Comparison of ENCODE assay signal across 8 cellular contexts in genomic region chr14:55245657-55246268, GRCh38. TPM values are rescaled to one million over a fixed set of nuclear protein-coding genes. Genes with fewer than 3 reads are reported as not detected.
DNase-seq lines count a peak whose midpoint lies in the region; ATAC-seq and TF ChIP-seq lines count a peak whose summit lies in the region.

No MANE protein-coding gene starts in this region.

- no peak overlapping the region for H3K4me3 ChIP-seq in cardiac muscle cell

- ATAC-seq in Right ventricle myocardium superior (ENCODE audit: poor library complexity): no peak
- peak; percentile 67 for ATAC-seq in central memory CD8-positive, alpha-beta T cell (replicated peaks; ENCODE audit: extremely low read depth, poor library complexity, severe bottlenecking)
- ATAC-seq in HG02938 (IDR thresholded peaks at IDR 0.05; ENCODE audit: unreplicated experiment): no peak

- H3K27me3 Mint-ChIP-seq in central memory CD8-positive, alpha-beta T cell: peaks cover 61% of the 10 kb centered on the region
- H3K27me3 Mint-ChIP-seq in nephron (ENCODE audit: low read depth): peaks cover 32% of the 10 kb centered on the region
- H3K27me3 Mint-ChIP-seq in activated T-helper 2 cell treated with anti-CD3 and anti-CD28 coated beads, Interferon-gamma antibody, Interleukin-2, Interleukin-4, amounts not matched to agents 10 μg/mL and 5 μg/mL and 100 μg/mL, durations not matched to agents 14 hours and 24 hours and 36 hours (ENCODE audit: low read depth): peaks cover 43% of the 10 kb centered on the region

- H3K9me3 ChIP-seq in cardiac muscle cell (ENCODE audit: low read depth): no peaks in the 10 kb centered on the region

- TF ChIP-seq CTCF in cardiac muscle cell (IDR thresholded peaks at IDR 0.05; ENCODE audit: low read depth, low read length) (peak; percentile 81), nephron (IDR thresholded peaks at IDR 0.05; ENCODE audit: unreplicated experiment in 3 of 3) (peak; percentile 35 to 59 (median 40))

- no peaks in the 10 kb centered on the region for H3K4me1 Mint-ChIP-seq in central memory CD8-positive, alpha-beta T cell
- H3K4me1 Mint-ChIP-seq in nephron: peaks cover 6% of the 10 kb centered on the region
- no peaks in the 10 kb centered on the region for H3K4me1 Mint-ChIP-seq in activated T-helper 2 cell treated with anti-CD3 and anti-CD28 coated beads, Interferon-gamma antibody, Interleukin-2, Interleukin-4, amounts not matched to agents 10 μg/mL and 5 μg/mL and 100 μg/mL, durations not matched to agents 14 hours and 24 hours and 36 hours (ENCODE audit: low read depth)

- no peaks in the 10 kb centered on the region for H3K9me3 Mint-ChIP-seq in central memory CD8-positive, alpha-beta T cell
- H3K9me3 Mint-ChIP-seq in nephron: no peaks in the 10 kb centered on the region
- no peaks in the 10 kb centered on the region for H3K9me3 Mint-ChIP-seq in activated T-helper 2 cell treated with anti-CD3 and anti-CD28 coated beads, Interferon-gamma antibody, Interleukin-2, Interleukin-4, amounts not matched to agents 10 μg/mL and 5 μg/mL and 100 μg/mL, durations not matched to agents 14 hours and 24 hours and 36 hours

- H3K4me3 Mint-ChIP-seq in central memory CD8-positive, alpha-beta T cell: no peak overlapping the region
- no peak overlapping the region for H3K4me3 Mint-ChIP-seq in nephron
- no peak overlapping the region for H3K4me3 Mint-ChIP-seq in activated T-helper 2 cell treated with anti-CD3 and anti-CD28 coated beads, Interferon-gamma antibody, Interleukin-2, Interleukin-4, amounts not matched to agents 10 μg/mL and 5 μg/mL and 100 μg/mL, durations not matched to agents 14 hours and 24 hours and 36 hours (ENCODE audit: low read depth)

- no peak overlapping the region for H3K27ac Mint-ChIP-seq in central memory CD8-positive, alpha-beta T cell (ENCODE audit: low read depth)
- no peak overlapping the region for H3K27ac Mint-ChIP-seq in nephron
- H3K27ac Mint-ChIP-seq in activated T-helper 2 cell treated with anti-CD3 and anti-CD28 coated beads, Interferon-gamma antibody, Interleukin-2, Interleukin-4, amounts not matched to agents 10 μg/mL and 5 μg/mL and 100 μg/mL, durations not matched to agents 14 hours and 24 hours and 36 hours: no peak overlapping the region

- H3K27ac ChIP-seq in cardiac muscle cell: no peak overlapping the region

- DNase-seq in cardiac muscle cell (ENCODE audit: low read depth in 1 of 2, low spot score in 1 of 2) (peak; percentile 38 to 47), Right ventricle myocardium superior (no peak), MV-4-11 (lab: John Stamatoyannopoulos, UW) (peak; percentile 11), NCI-H2227 treated with DMSO at 0.1 percent for 48 hours (lab: John Stamatoyannopoulos, UW) (no peak)
- no peak for DNase-seq in central memory CD8-positive, alpha-beta T cell (ENCODE audit: low spot score in 2 of 2)
- no peak for DNase-seq in activated T-helper 2 cell treated with anti-CD3 and anti-CD28 coated beads, Interferon-gamma antibody, Interleukin-2, Interleukin-4, amounts not matched to agents 10 μg/mL and 5 μg/mL and 100 μg/mL, durations not matched to agents 14 hours and 24 hours and 36 hours (ENCODE audit: low spot score)

- intact Hi-C loops in Right ventricle myocardium superior (cut with DNase I): no loop called here
- intact Hi-C loops in activated T-helper 2 cell treated with anti-CD3 and anti-CD28 coated beads, Interferon-gamma antibody, Interleukin-2, Interleukin-4, amounts not matched to agents 10 μg/mL and 5 μg/mL and 100 μg/mL, durations not matched to agents 14 hours and 24 hours and 36 hours (cut with micrococcal nuclease): loop anchor here (1.0 to 2.0 kb wide), 2 partner anchors 109 to 185 kb away; no protein-coding TSS in a partner anchor

- H3K36me3 Mint-ChIP-seq in central memory CD8-positive, alpha-beta T cell (ENCODE audit: insufficient read depth): no peaks in the 10 kb centered on the region
- H3K36me3 Mint-ChIP-seq in nephron (ENCODE audit: low read depth): no peaks in the 10 kb centered on the region
- no peaks in the 10 kb centered on the region for H3K36me3 Mint-ChIP-seq in activated T-helper 2 cell treated with anti-CD3 and anti-CD28 coated beads, Interferon-gamma antibody, Interleukin-2, Interleukin-4, amounts not matched to agents 10 μg/mL and 5 μg/mL and 100 μg/mL, durations not matched to agents 14 hours and 24 hours and 36 hours (ENCODE audit: low read depth)

- H3K36me3 ChIP-seq in cardiac muscle cell: no peaks in the 10 kb centered on the region

- H3K27me3 ChIP-seq in cardiac muscle cell: peaks cover 10% of the 10 kb centered on the region

- no peaks in the 10 kb centered on the region for H3K4me1 ChIP-seq in cardiac muscle cell (ENCODE audit: low read depth)

RNA-seq across cellular contexts. Expression of gene FBXO34, which starts 25.5 kb away (rescaled TPM):
- 15.3 and 19.2 TPM in 2 replicates for total RNA-seq in cardiac muscle cell
- 21.1 and 21.7 TPM in 2 replicates for polyA plus RNA-seq in cardiac muscle cell
- 24.6 TPM for total RNA-seq in Right ventricle myocardium superior
- 19.7 and 23.0 TPM in 2 replicates for total RNA-seq in activated T-helper 2 cell treated with anti-CD3 and anti-CD28 coated beads, Interferon-gamma antibody, Interleukin-2, Interleukin-4, amounts not matched to agents 10 μg/mL and 5 μg/mL and 100 μg/mL, durations not matched to agents 14 hours and 24 hours and 36 hours

RNA-seq across cellular contexts. Expression of gene DLGAP5, which starts 54.4 kb away (rescaled TPM):
- total RNA-seq in cardiac muscle cell (3.4 and 37.4 TPM in 2 replicates), Right ventricle myocardium superior (0.27 TPM)
- polyA plus RNA-seq in cardiac muscle cell: 5.9 and 71.1 TPM in 2 replicates
- 41.9 and 46.0 TPM in 2 replicates for total RNA-seq in activated T-helper 2 cell treated with anti-CD3 and anti-CD28 coated beads, Interferon-gamma antibody, Interleukin-2, Interleukin-4, amounts not matched to agents 10 μg/mL and 5 μg/mL and 100 μg/mL, durations not matched to agents 14 hours and 24 hours and 36 hours

Comparison
In these comparisons a context has a peak if more than half of its experiments do, and no peak if none do; other contexts are left out.
1. DNase-seq: peak in cardiac muscle cell (2 of 2) and MV-4-11 (single experiment); none in Right ventricle myocardium superior (single experiment), central memory CD8-positive, alpha-beta T cell (0 of 2), NCI-H2227 treated with DMSO at 0.1 percent for 48 hours (single experiment) and activated T-helper 2 cell treated with anti-CD3 and anti-CD28 coated beads, Interferon-gamma antibody, Interleukin-2, Interleukin-4, amounts not matched to agents 10 μg/mL and 5 μg/mL and 100 μg/mL, durations not matched to agents 14 hours and 24 hours and 36 hours (single experiment).